ENCODE assay signal across 12 cellular contexts in genomic region chr3:147384210-147385058, GRCh38. TPM values are rescaled to one million over a fixed set of nuclear protein-coding genes. Genes with fewer than 3 reads are reported as not detected.
DNase-seq lines count a peak whose midpoint lies in the region; ATAC-seq and TF ChIP-seq lines count a peak whose summit lies in the region.
"Had no signal": no experiment of that assay in that cellular context is flagged by ENCODE, and none has a peak within 500 bp of the region (broad histone marks: within the 10 kb centered on the region; RNA-seq: fewer than 3 reads in every experiment).

No MANE protein-coding gene starts in this region.

- H3K27ac ChIP-seq in A673 (ENCODE audit: low read depth, low read length, poor library complexity, severe bottlenecking) = no peak overlapping the region
- H3K27ac ChIP-seq: transverse colon had no signal

- no peak overlapping the region for H3K9ac ChIP-seq in iPS-15b (ENCODE audit: low read depth, low read length)

- in situ Hi-C loops in astrocyte of the spinal cord (cut with HindIII; ENCODE audit: low sequenced_read_pairs) = loop anchor here (25.0 kb wide), 2 partner anchors 572 to 703 kb away; no protein-coding TSS in a partner anchor

- POLR2A ChIA-PET in A673 (lab: Charles Lee; ENCODE audit: low non-redundant PET) = no interaction called here

- intact Hi-C loops in A673 (cut with micrococcal nuclease; ENCODE audit: unreplicated experiment) = loop anchor here (5.0 to 10.0 kb wide), 3 partner anchors 233 to 980 kb away; no protein-coding TSS in a partner anchor

- H3K4me3 ChIP-seq in A673 (ENCODE audit: low read depth, low read length, poor library complexity, severe bottlenecking) (no peak overlapping the region), astrocyte of the spinal cord (ENCODE audit: low read depth, low read length) (no peak overlapping the region), iPS-15b (ENCODE audit: low read depth, low read length) (peak overlapping the region; percentile 42)
- H3K4me3 ChIP-seq: transverse colon had no signal

- peak; percentile 62 for ATAC-seq in GM18867 (IDR thresholded peaks at IDR 0.05; ENCODE audit: unreplicated experiment)
- ATAC-seq in omental fat pad (ENCODE audit: low FRiP score) = no peak

- H3K4me1 ChIP-seq in A673 (ENCODE audit: insufficient read depth, low read length, poor library complexity, severe bottlenecking) = peaks cover 3% of the 10 kb centered on the region
- H3K4me1 ChIP-seq in iPS-15b (ENCODE audit: control insufficient read depth, insufficient read depth, low read length) = peaks cover 32% of the 10 kb centered on the region
- H3K4me1 ChIP-seq: transverse colon had no signal

- peak; percentile 68 for TF ChIP-seq CTCF in A673 (conservative IDR thresholded peaks at IDR 0.05; ENCODE audit: low read depth, low read length)
- TF ChIP-seq CTCF in astrocyte of the spinal cord (IDR thresholded peaks at IDR 0.05; ENCODE audit: low read depth, low read length) = peak; percentile 13
- TF ChIP-seq CTCF in omental fat pad (IDR thresholded peaks at IDR 0.05) = no peak

- peak; percentile 43 for DNase-seq in A673 (ENCODE audit: low spot score)
- DNase-seq in astrocyte of the spinal cord (ENCODE audit: low read depth, low spot score) = no peak
- DNase-seq in omental fat pad (ENCODE audit: low spot score) = no peak
- DNase-seq in stimulated activated CD4-positive, alpha-beta T cell treated with anti-CD3 and anti-CD28 coated beads, Interleukin-1b, Interleukin-23, amount 100 ng/mL, for 48 hours = no peak
- no peak for DNase-seq in globus pallidus (ENCODE audit: low spot score)
- no peak for DNase-seq in MV-4-11 (lab: John Stamatoyannopoulos, UW)
- DNase-seq: activated naive CD8-positive, alpha-beta T cell treated with anti-CD3 and anti-CD28 coated beads, Interleukin-2, amount 10 ng/mL, durations not matched to agents 7 days and 5 days; activated T-cell treated with anti-CD3 and anti-CD28 coated beads for 4 hours; transverse colon had no signal

- no TSS peak for BruUV-seq in A673 (replicated peaks; lab: Mats Ljungman, UMichigan)

- no peaks in the 10 kb centered on the region for H3K9me3 ChIP-seq in A673 (ENCODE audit: low read depth, low read length, poor library complexity, severe bottlenecking)
- no peaks in the 10 kb centered on the region for H3K9me3 ChIP-seq in iPS-15b (ENCODE audit: control insufficient read depth, insufficient read depth, low read length)
- H3K9me3 ChIP-seq: transverse colon had no signal

- CTCF ChIA-PET in A673 (lab: Charles Lee) = interaction anchor here (1.0 to 1.6 kb wide), 3 partner anchors 14 to 232 kb away, joined by 3 to 10 read pairs (median 5); no protein-coding TSS in a partner anchor

- H3K36me3 ChIP-seq in A673 (ENCODE audit: insufficient read depth, low read length, poor library complexity, severe bottlenecking) (no peaks in the 10 kb centered on the region), iPS-15b (ENCODE audit: control insufficient read depth, insufficient read depth, low read length) (no peaks in the 10 kb centered on the region)
- H3K36me3 ChIP-seq: transverse colon had no signal

- peaks cover 59% of the 10 kb centered on the region for H3K27me3 ChIP-seq in A673 (replicated peaks; ENCODE audit: insufficient read depth, low read depth, low read length, poor library complexity)
- peaks cover 97% of the 10 kb centered on the region for H3K27me3 ChIP-seq in iPS-15b (ENCODE audit: control insufficient read depth, insufficient read depth, low read length)

RNA-seq across cellular contexts. Expression of gene ZIC4, which starts 21.9 kb away (rescaled TPM):
- total RNA-seq in A673 (2021) (0.39 and 0.47 TPM in 2 replicates), omental fat pad (not detected)
- total RNA-seq: activated naive CD8-positive, alpha-beta T cell treated with anti-CD3 and anti-CD28 coated beads, Interleukin-2, amount 10 ng/mL, durations not matched to agents 7 days and 5 days; SK-MEL-5; transverse colon had no signal

RNA-seq across cellular contexts. Expression of gene ZIC1, which starts 24.7 kb away (rescaled TPM):
- total RNA-seq in A673 (2021) = 1.4 and 4.2 TPM in 2 replicates
- not detected for total RNA-seq in omental fat pad
- total RNA-seq: activated naive CD8-positive, alpha-beta T cell treated with anti-CD3 and anti-CD28 coated beads, Interleukin-2, amount 10 ng/mL, durations not matched to agents 7 days and 5 days; transverse colon had no signal

Comparison
In these comparisons a context has a peak if more than half of its experiments do, and no peak if none do; other contexts are left out.
1. CTCF ChIP-seq: peak in A673 (single experiment) and astrocyte of the spinal cord (single experiment); none in omental fat pad (0 of 3).